Comparison of ENCODE assay signal across 19 cellular contexts in the genomic region with DNA sequence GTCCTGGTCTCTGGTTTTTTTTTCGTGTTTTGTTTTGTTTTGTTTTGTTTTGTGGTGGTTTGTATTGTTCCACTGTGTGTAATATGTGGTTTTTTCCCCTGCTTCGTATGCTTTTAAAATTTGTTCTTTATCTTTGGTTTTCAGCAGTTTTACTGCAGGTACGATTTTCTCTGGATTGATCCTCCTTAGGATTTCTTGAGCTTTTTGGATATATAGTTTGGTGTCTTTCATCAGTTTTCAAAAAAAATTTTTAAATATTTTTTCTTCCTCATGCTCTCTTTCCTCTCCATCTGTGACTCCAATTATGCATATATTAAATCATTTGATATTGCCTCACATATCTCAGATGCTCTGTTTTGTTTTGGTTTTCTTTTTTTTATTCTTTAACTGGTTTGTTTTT.
DNase-seq lines count a peak whose midpoint lies in the region; ATAC-seq and TF ChIP-seq lines count a peak whose summit lies in the region.
"Had no signal": no experiment of that assay in that cellular context is flagged by ENCODE, and none has a peak within 500 bp of the region (broad histone marks: within the 10 kb centered on the region; RNA-seq: fewer than 3 reads in every experiment).

No MANE protein-coding gene starts in this region.

- no peaks in the 10 kb centered on the region; a peak in 1 of 3 replicates for H3K36me3 ChIP-seq in HEK293 (ENCODE audit: control insufficient read depth in 2 of 2, insufficient read depth in 1 of 2, low read length in 2 of 2)
- H3K36me3 ChIP-seq in hepatocyte (replicated peaks; ENCODE audit: insufficient read depth, low read depth): no peaks in the 10 kb centered on the region

- WGBS in hepatocyte (ENCODE audit: low lambda C conversion rate, missing lambda C conversion rate): 97% methylated on average over 3 of the region's 3 CpGs

- H2AFZ ChIP-seq in hepatocyte: no peak overlapping the region

- peak overlapping the region; percentile 40 for H3K27ac Mint-ChIP-seq in activated CD4-positive, alpha-beta T cell treated with anti-CD3 and anti-CD28 coated beads, Interleukin-2, amount 10 ng/mL, durations not matched to agents 24 days and 14 days
- H3K27ac Mint-ChIP-seq in activated CD4-positive, alpha-beta T cell treated with anti-CD3 and anti-CD28 coated beads for 36 hours: no peak overlapping the region
- no peak overlapping the region for H3K27ac Mint-ChIP-seq in endothelial cell (ENCODE audit: unreplicated experiment)
- H3K27ac Mint-ChIP-seq in stimulated activated naive B cell treated with anti-CD40 and anti-IgM and Interleukin-4, amounts not matched to agents 10 μg/mL and 1 μg/mL and 100 μg/mL, for 72 hours: peak overlapping the region; percentile 59
- H3K27ac Mint-ChIP-seq: B cell; CD4-positive, alpha-beta T cell; CD8-positive, alpha-beta T cell had no signal

- CTCF ChIA-PET in activated CD4-positive, alpha-beta T cell treated with anti-CD3 and anti-CD28 coated beads for 36 hours (lab: Charles Lee): interaction anchor here (1.3 kb wide), 1 partner anchor 19 kb away, joined by 3 read pairs; no protein-coding TSS in a partner anchor
- CTCF ChIA-PET in HEK293 (lab: Yijun Ruan, JAX): no interaction called here

- no peak overlapping the region for H3K4me2 ChIP-seq in hepatocyte
- H3K4me2 ChIP-seq: A549; BLaER1 treated with 17β-estradiol and CSF1 and Interleukin-3, amounts not matched to agents 10 nM and 100 nM had no signal

- peaks cover 8% of the 10 kb centered on the region for H3K9me3 Mint-ChIP-seq in activated CD4-positive, alpha-beta T cell treated with anti-CD3 and anti-CD28 coated beads, Interleukin-2, amount 10 ng/mL, durations not matched to agents 24 days and 14 days
- H3K9me3 Mint-ChIP-seq in activated CD4-positive, alpha-beta T cell treated with anti-CD3 and anti-CD28 coated beads for 36 hours (ENCODE audit: low read depth): peaks cover 9% of the 10 kb centered on the region
- H3K9me3 Mint-ChIP-seq in endothelial cell (ENCODE audit: unreplicated experiment): no peaks in the 10 kb centered on the region
- H3K9me3 Mint-ChIP-seq in stimulated activated naive B cell treated with anti-CD40 and anti-IgM and Interleukin-4, amounts not matched to agents 10 μg/mL and 1 μg/mL and 100 μg/mL, for 72 hours: peaks cover 7 to 15% of the 10 kb centered on the region in 2 donors

- H3K4me1 Mint-ChIP-seq in activated CD4-positive, alpha-beta T cell treated with anti-CD3 and anti-CD28 coated beads, Interleukin-2, amount 10 ng/mL, durations not matched to agents 24 days and 14 days: peaks cover 1% of the 10 kb centered on the region
- H3K4me1 Mint-ChIP-seq in activated CD4-positive, alpha-beta T cell treated with anti-CD3 and anti-CD28 coated beads for 36 hours: no peaks in the 10 kb centered on the region
- peaks cover 7% of the 10 kb centered on the region for H3K4me1 Mint-ChIP-seq in endothelial cell (ENCODE audit: unreplicated experiment)
- H3K4me1 Mint-ChIP-seq in stimulated activated naive B cell treated with anti-CD40 and anti-IgM and Interleukin-4, amounts not matched to agents 10 μg/mL and 1 μg/mL and 100 μg/mL, for 72 hours: peaks cover 4 to 6% of the 10 kb centered on the region in 2 donors
- H3K4me1 Mint-ChIP-seq: B cell had no signal

- ATAC-seq in activated CD4-positive, alpha-beta T cell treated with anti-CD3 and anti-CD28 coated beads for 36 hours: no peak
- ATAC-seq in stimulated activated naive B cell treated with anti-CD40 and anti-IgM and Interleukin-4, amounts not matched to agents 10 μg/mL and 1 μg/mL and 100 μg/mL, for 72 hours (replicated peaks): no peak
- ATAC-seq: A549; CD8-positive, alpha-beta T cell had no signal

- H3K4me3 Mint-ChIP-seq in activated CD4-positive, alpha-beta T cell treated with anti-CD3 and anti-CD28 coated beads, Interleukin-2, amount 10 ng/mL, durations not matched to agents 24 days and 14 days: no peak overlapping the region
- no peak overlapping the region for H3K4me3 Mint-ChIP-seq in activated CD4-positive, alpha-beta T cell treated with anti-CD3 and anti-CD28 coated beads for 36 hours
- peak overlapping the region; percentile 7 for H3K4me3 Mint-ChIP-seq in endothelial cell (ENCODE audit: unreplicated experiment)
- H3K4me3 Mint-ChIP-seq in stimulated activated naive B cell treated with anti-CD40 and anti-IgM and Interleukin-4, amounts not matched to agents 10 μg/mL and 1 μg/mL and 100 μg/mL, for 72 hours: no peak overlapping the region
- H3K4me3 Mint-ChIP-seq: B cell; CD4-positive, alpha-beta T cell; CD8-positive, alpha-beta T cell had no signal

- peaks cover 17% of the 10 kb centered on the region for H3K36me3 Mint-ChIP-seq in activated CD4-positive, alpha-beta T cell treated with anti-CD3 and anti-CD28 coated beads, Interleukin-2, amount 10 ng/mL, durations not matched to agents 24 days and 14 days (ENCODE audit: low read depth)
- H3K36me3 Mint-ChIP-seq in activated CD4-positive, alpha-beta T cell treated with anti-CD3 and anti-CD28 coated beads for 36 hours (ENCODE audit: low read depth): peaks cover 47% of the 10 kb centered on the region
- H3K36me3 Mint-ChIP-seq in endothelial cell (ENCODE audit: low read depth, unreplicated experiment): peaks cover 21% of the 10 kb centered on the region
- peaks cover 45 to 70% of the 10 kb centered on the region in 2 donors for H3K36me3 Mint-ChIP-seq in stimulated activated naive B cell treated with anti-CD40 and anti-IgM and Interleukin-4, amounts not matched to agents 10 μg/mL and 1 μg/mL and 100 μg/mL, for 72 hours

- TF ChIP-seq CTCF in HEK293 (tag by site-specific recombination; IDR thresholded peaks at IDR 0.05) (no peak), endothelial cell (IDR thresholded peaks at IDR 0.05; ENCODE audit: unreplicated experiment) (no peak), hepatocyte (IDR thresholded peaks at IDR 0.05; ENCODE audit: poor library complexity) (no peak)

- H3K4me3 ChIP-seq in HEK293 (ENCODE audit: low read depth, low read length) (no peak overlapping the region), hepatocyte (no peak overlapping the region)
- H3K4me3 ChIP-seq: A549; BLaER1 treated with 17β-estradiol and CSF1 and Interleukin-3, amounts not matched to agents 10 nM and 100 nM had no signal

- intact Hi-C loops in activated CD4-positive, alpha-beta T cell treated with anti-CD3 and anti-CD28 coated beads, Interleukin-2, amount 10 ng/mL, durations not matched to agents 24 days and 14 days (cut with micrococcal nuclease): no loop called here
- intact Hi-C loops in activated CD4-positive, alpha-beta T cell treated with anti-CD3 and anti-CD28 coated beads for 36 hours (cut with DNase I, micrococcal nuclease): no loop called here

- H3K9me2 ChIP-seq in hepatocyte (replicated peaks; ENCODE audit: insufficient read depth): no peaks in the 10 kb centered on the region

- H4K20me1 ChIP-seq in hepatocyte (ENCODE audit: insufficient read depth, poor library complexity, severe bottlenecking): no peaks in the 10 kb centered on the region
- H4K20me1 ChIP-seq: BLaER1 treated with 17β-estradiol and CSF1 and Interleukin-3, amounts not matched to agents 10 nM and 100 nM had no signal

- no peak for DNase-seq in activated CD4-positive, alpha-beta T cell treated with anti-CD3 and anti-CD28 coated beads, Interleukin-2, amount 10 ng/mL, durations not matched to agents 24 days and 14 days
- no peak for DNase-seq in activated CD4-positive, alpha-beta T cell treated with anti-CD3 and anti-CD28 coated beads for 36 hours
- DNase-seq in endothelial cell (ENCODE audit: low spot score): no peak
- DNase-seq in stimulated activated naive B cell treated with anti-CD40 and anti-IgM and Interleukin-4, amounts not matched to agents 10 μg/mL and 1 μg/mL and 100 μg/mL, for 72 hours: no peak
- no peak for DNase-seq in NCI-H128 (lab: John Stamatoyannopoulos, UW; ENCODE audit: unreplicated experiment)
- no peak for DNase-seq in hepatocyte (ENCODE audit: low spot score)
- DNase-seq: AML-193; Caco-2; Calu3; CD4-positive, alpha-beta T cell; CD8-positive, alpha-beta T cell; DMS79 treated with DMSO at 0.1 percent for 48 hours; GF-D8 had no signal

- H3K27me3 ChIP-seq in hepatocyte: no peaks in the 10 kb centered on the region
- H3K27me3 ChIP-seq: BLaER1 treated with 17β-estradiol and CSF1 and Interleukin-3, amounts not matched to agents 10 nM and 100 nM had no signal

- no peaks in the 10 kb centered on the region for H3K4me1 ChIP-seq in HEK293 (ENCODE audit: control insufficient read depth, insufficient read depth, low read length)
- H3K4me1 ChIP-seq in hepatocyte (ENCODE audit: insufficient read depth): no peaks in the 10 kb centered on the region
- H3K4me1 ChIP-seq: A549; BLaER1 treated with 17β-estradiol and CSF1 and Interleukin-3, amounts not matched to agents 10 nM and 100 nM; Caco-2 had no signal

- H3K27me3 Mint-ChIP-seq in activated CD4-positive, alpha-beta T cell treated with anti-CD3 and anti-CD28 coated beads, Interleukin-2, amount 10 ng/mL, durations not matched to agents 24 days and 14 days: no peaks in the 10 kb centered on the region
- H3K27me3 Mint-ChIP-seq in activated CD4-positive, alpha-beta T cell treated with anti-CD3 and anti-CD28 coated beads for 36 hours: no peaks in the 10 kb centered on the region
- H3K27me3 Mint-ChIP-seq in endothelial cell (ENCODE audit: unreplicated experiment): peaks cover 3% of the 10 kb centered on the region
- H3K27me3 Mint-ChIP-seq in stimulated activated naive B cell treated with anti-CD40 and anti-IgM and Interleukin-4, amounts not matched to agents 10 μg/mL and 1 μg/mL and 100 μg/mL, for 72 hours: no peaks in the 10 kb centered on the region
- H3K27me3 Mint-ChIP-seq: B cell; CD4-positive, alpha-beta T cell had no signal

- no peaks in the 10 kb centered on the region for H3K9me3 ChIP-seq in HEK293 (ENCODE audit: control insufficient read depth, insufficient read depth, low read depth, low read length)
- H3K9me3 ChIP-seq in hepatocyte (ENCODE audit: low read depth): no peaks in the 10 kb centered on the region
- H3K9me3 ChIP-seq: Caco-2 had no signal

- H3K79me2 ChIP-seq in hepatocyte: no peaks in the 10 kb centered on the region

- POLR2A ChIA-PET in activated CD4-positive, alpha-beta T cell treated with anti-CD3 and anti-CD28 coated beads for 36 hours (lab: Charles Lee): interaction anchor here (0.6 kb wide), 1 partner anchor 114 kb away, joined by 6 read pairs; no protein-coding TSS in a partner anchor
- POLR2A ChIA-PET in HEK293 (lab: Yijun Ruan, JAX): no interaction called here

- H3K27ac ChIP-seq in HEK293 (ENCODE audit: extremely low read depth, low read depth, low read length): no peak overlapping the region
- no peak overlapping the region for H3K27ac ChIP-seq in hepatocyte
- H3K27ac ChIP-seq: 22Rv1; A549; BLaER1 treated with 17β-estradiol and CSF1 and Interleukin-3, amounts not matched to agents 10 nM and 100 nM; C4-2B had no signal

TF ChIP-seq in HEK293, 187 proteins besides CTCF, POLR2A, EP300 and RAD21 (continues in another document):
- TF ChIP-seq ZNF677 (tag by site-specific recombination; IDR thresholded peaks at IDR 0.05): no peak
- peak; percentile 35 for TF ChIP-seq SETDB1 (IDR thresholded peaks at IDR 0.05; ENCODE audit: insufficient read length, low read length)
- no peak for TF ChIP-seq ZNF174 (tag by site-specific recombination; IDR thresholded peaks at IDR 0.05)
- peak; percentile 74 for TF ChIP-seq ZNF133 (tag by site-specific recombination; IDR thresholded peaks at IDR 0.05)
- no peak for TF ChIP-seq ZNF221 (tag by site-specific recombination; IDR thresholded peaks at IDR 0.05; ENCODE audit: borderline replicate concordance)
- TF ChIP-seq ZNF558 (tag by site-specific recombination; IDR thresholded peaks at IDR 0.05): peak; percentile 98

Comparison
In these comparisons a context has a peak if more than half of its experiments do, and no peak if none do; other contexts are left out.
1. H3K27ac Mint-ChIP-seq: peak in activated CD4-positive, alpha-beta T cell treated with anti-CD3 and anti-CD28 coated beads, Interleukin-2, amount 10 ng/mL, durations not matched to agents 24 days and 14 days (single experiment) and stimulated activated naive B cell treated with anti-CD40 and anti-IgM and Interleukin-4, amounts not matched to agents 10 μg/mL and 1 μg/mL and 100 μg/mL, for 72 hours (single experiment); none in activated CD4-positive, alpha-beta T cell treated with anti-CD3 and anti-CD28 coated beads for 36 hours (single experiment) and endothelial cell (single experiment).